ENCODE assay signal across 15 cellular contexts in genomic region chr22:20421507-20421874, GRCh38.
"Had no signal": no experiment of that assay in that cellular context is flagged by ENCODE, and none has a peak within 500 bp of the region (broad histone marks: within the 10 kb centered on the region; RNA-seq: fewer than 3 reads in every experiment).

No MANE protein-coding gene starts in this region.

- H3K27ac ChIP-seq: esophagus muscularis mucosa, gastroesophageal sphincter, heart right ventricle, suprapubic skin had no signal

- DNase-seq: activated CD4-positive, alpha-beta memory T cell treated with anti-CD3 and anti-CD28 coated beads, Interleukin-2, amount 10 ng/mL, durations not matched to agents 7 days and 5 days; activated CD8-positive, alpha-beta memory T cell treated with anti-CD3 and anti-CD28 coated beads, Interleukin-2, amount 10 ng/mL, durations not matched to agents 7 days and 5 days; activated naive CD4-positive, alpha-beta T cell treated with Interleukin-2 at 50 U/mL for 16 hours; central memory CD4-positive, alpha-beta T cell; cortex of kidney; effector CD8-positive, alpha-beta T cell; heart right ventricle; immature natural killer cell; midbrain; stimulated activated naive CD8-positive, alpha-beta T cell treated with anti-CD3 and anti-CD28 coated beads, Interleukin-15, amount 100 ng/mL, for 72 hours; T-cell had no signal

- ATAC-seq: activated CD8-positive, alpha-beta memory T cell treated with anti-CD3 and anti-CD28 coated beads, Interleukin-2, amount 10 ng/mL, durations not matched to agents 7 days and 5 days; gastroesophageal sphincter; heart right ventricle; stimulated activated naive CD8-positive, alpha-beta T cell treated with anti-CD3 and anti-CD28 coated beads, Interleukin-15, amount 100 ng/mL, for 72 hours; T-cell had no signal

- H3K4me3 ChIP-seq: esophagus muscularis mucosa, gastroesophageal sphincter, heart right ventricle, lung, suprapubic skin had no signal

- H3K27me3 ChIP-seq: gastroesophageal sphincter had no signal

- H3K36me3 ChIP-seq: suprapubic skin had no signal

- H3K9me3 ChIP-seq: esophagus muscularis mucosa, gastroesophageal sphincter, heart right ventricle, suprapubic skin had no signal
